ENCODE assay signal across 8 cellular contexts in the genomic region with DNA sequence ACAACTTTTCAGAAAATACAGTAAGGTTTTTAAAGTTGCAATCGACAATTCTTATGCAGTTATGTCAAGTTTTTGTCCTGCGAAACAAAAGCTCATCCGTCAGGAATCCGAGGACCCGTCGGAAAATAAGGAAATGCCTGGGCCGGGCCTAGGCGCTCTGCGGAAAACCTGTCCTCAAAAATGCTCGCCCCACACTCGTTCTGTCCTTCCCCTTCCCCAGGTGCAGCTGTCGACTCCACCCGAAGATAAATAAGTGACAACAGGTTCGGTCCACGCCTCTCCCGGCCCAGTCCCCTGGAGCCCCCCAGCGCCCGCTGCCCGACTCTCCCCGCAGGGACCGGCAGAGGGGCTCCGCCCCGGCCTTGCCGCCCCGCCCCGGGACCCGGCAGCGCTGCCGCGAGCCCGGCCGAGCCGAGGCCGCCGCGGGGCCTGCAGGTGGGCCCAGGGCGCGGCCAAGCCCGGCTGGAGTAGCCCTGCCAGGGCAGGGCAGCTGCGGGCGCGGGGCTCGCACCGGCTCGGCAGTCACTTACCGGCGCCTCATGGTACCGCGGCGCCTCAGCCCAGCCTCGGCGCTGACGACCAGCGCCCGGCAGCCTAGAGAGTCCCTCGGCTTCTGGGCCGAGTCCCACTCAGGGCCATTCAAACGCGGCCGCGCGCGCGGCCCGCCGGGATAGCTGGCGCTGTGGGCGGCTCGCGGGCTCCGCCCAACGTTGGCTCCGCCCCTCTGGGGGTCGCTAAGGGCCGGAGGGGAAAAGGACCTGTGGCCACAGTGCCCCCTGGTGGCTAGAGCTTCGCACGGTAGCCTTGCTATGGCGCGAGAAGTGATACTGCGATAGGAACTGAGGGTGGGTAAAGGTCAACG. TPM values are rescaled to one million over a fixed set of nuclear protein-coding genes. Genes with fewer than 3 reads are reported as not detected.
A peak's percentile ranks its signal among the peaks of the same experiment; 100 is the strongest.
DNase-seq lines count a peak whose midpoint lies in the region; ATAC-seq and TF ChIP-seq lines count a peak whose summit lies in the region.

TSS of gene KATNBL1 (minus strand) at position 676 of the 862 bp plus-strand sequence. CDS start 46,420 bp downstream, outside the sequence.

- 0 to 1% methylated on average over 12 to 63 of the region's 81 CpGs for WGBS in testis, 2 donors

- no peaks in the 10 kb centered on the region; the same call in 1 of the 2 replicates for H3K9me3 ChIP-seq in SK-N-MC (ENCODE audit: low read depth, low read length)
- no peaks in the 10 kb centered on the region for H3K9me3 ChIP-seq in testis

- no peaks in the 10 kb centered on the region for H3K27me3 ChIP-seq in testis

- peaks cover 17% of the 10 kb centered on the region for H3K4me1 Mint-ChIP-seq in activated naive CD4-positive, alpha-beta T cell treated with anti-CD3 and anti-CD28 coated beads, Interleukin-2, amount 10 ng/mL, durations not matched to agents 7 days and 5 days

- H3K4me3 Mint-ChIP-seq in activated naive CD4-positive, alpha-beta T cell treated with anti-CD3 and anti-CD28 coated beads, Interleukin-2, amount 10 ng/mL, durations not matched to agents 7 days and 5 days, result peak within 1 kb of the TSS; percentile 92

- H3K4me1 ChIP-seq in testis, result peaks cover 9% of the 10 kb centered on the region

- CTCF ChIA-PET in activated naive CD4-positive, alpha-beta T cell treated with anti-CD3 and anti-CD28 coated beads, Interleukin-2, amount 10 ng/mL, durations not matched to agents 7 days and 5 days (lab: Charles Lee), result interaction anchor here (0.6 to 3.4 kb wide), 20 partner anchors 10 to 429 kb away, joined by 3 to 24 read pairs (median 5); partner anchors contain the start of genes EMC4, EMC7, LPCAT4 and NUTM1

- peak within 1 kb of the TSS; percentile 92 for H3K27ac Mint-ChIP-seq in activated naive CD4-positive, alpha-beta T cell treated with anti-CD3 and anti-CD28 coated beads, Interleukin-2, amount 10 ng/mL, durations not matched to agents 7 days and 5 days

- H3K27me3 Mint-ChIP-seq in activated naive CD4-positive, alpha-beta T cell treated with anti-CD3 and anti-CD28 coated beads, Interleukin-2, amount 10 ng/mL, durations not matched to agents 7 days and 5 days, result peaks cover 8% of the 10 kb centered on the region

- TF ChIP-seq POLR2A in NB4 (IDR thresholded peaks at IDR 0.05; ENCODE audit: extremely low read depth, insufficient read length) (peak; percentile 90), testis (IDR thresholded peaks at IDR 0.05) (peak; percentile 79)

- H3K36me3 Mint-ChIP-seq in activated naive CD4-positive, alpha-beta T cell treated with anti-CD3 and anti-CD28 coated beads, Interleukin-2, amount 10 ng/mL, durations not matched to agents 7 days and 5 days, result peaks cover 6% of the 10 kb centered on the region

- DNase-seq in GM10266 (ENCODE audit: extremely low spot score), result peak; percentile 99
- DNase-seq in NB4 (ENCODE audit: low read depth), result peak; percentile 92
- peak; percentile 37 for DNase-seq in SK-N-MC (ENCODE audit: low read depth, low spot score)
- DNase-seq in activated naive CD4-positive, alpha-beta T cell treated with anti-CD3 and anti-CD28 coated beads, Interleukin-2, amount 10 ng/mL, durations not matched to agents 7 days and 5 days, result peak; percentile 98
- DNase-seq in glomerular endothelial cell (ENCODE audit: extremely low read depth, low read depth, low spot score), result no peak
- DNase-seq in omental fat pad (ENCODE audit: low spot score), result peak; percentile 95
- peak; percentile 97 for DNase-seq in testis

- H3K36me3 ChIP-seq in SK-N-MC (ENCODE audit: insufficient read depth, low read length), result peaks cover 12% of the 10 kb centered on the region
- H3K36me3 ChIP-seq in testis (ENCODE audit: low read depth, missing control alignments), result no peaks in the 10 kb centered on the region

- H3K4me3 ChIP-seq in NB4 (ENCODE audit: low read depth, low read length), result peak within 1 kb of the TSS; percentile 89
- H3K4me3 ChIP-seq in SK-N-MC, result peak within 1 kb of the TSS; percentile 96
- peak within 1 kb of the TSS; percentile 72 to 79 for H3K4me3 ChIP-seq in testis

- peak within 1 kb of the TSS; percentile 37; the same call in 1 of the 2 replicates for H3K27ac ChIP-seq in SK-N-MC
- H3K27ac ChIP-seq in testis, result peak within 1 kb of the TSS; percentile 29 to 92

- H3K9ac ChIP-seq in SK-N-MC (ENCODE audit: insufficient read length), result peak within 1 kb of the TSS; percentile 92

- ATAC-seq in HG02571 (IDR thresholded peaks at IDR 0.05; ENCODE audit: unreplicated experiment) (peak; percentile 94), omental fat pad (ENCODE audit: low FRiP score) (peak; percentile 98)

- TF ChIP-seq CTCF in GM10266 (IDR thresholded peaks at IDR 0.05; ENCODE audit: control insufficient read depth, insufficient read depth, low read depth, missing control alignments) (peak; percentile 95), NB4 (IDR thresholded peaks at IDR 0.05; ENCODE audit: low read depth, low read length) (peak; percentile 85), omental fat pad (IDR thresholded peaks at IDR 0.05) (peak in 2 of 3 donors; percentile 22 to 87), testis (IDR thresholded peaks at IDR 0.05) (peak; percentile 95 to 99 (median 96))

- H3K9me3 Mint-ChIP-seq in activated naive CD4-positive, alpha-beta T cell treated with anti-CD3 and anti-CD28 coated beads, Interleukin-2, amount 10 ng/mL, durations not matched to agents 7 days and 5 days, result no peaks in the 10 kb centered on the region

- intact Hi-C loops in testis (cut with DNase I; ENCODE audit: low total_unique reads), result no loop called here

RNA-seq across cellular contexts. Expression of gene KATNBL1, which starts in this region (rescaled TPM):
- total RNA-seq in glomerular endothelial cell, result 35.0 and 47.7 TPM in 2 replicates
- 10 to 100 TPM; 35.4 to 83.1 (median 44.5) TPM for total RNA-seq in omental fat pad
- 100 to 1,000 TPM in 1 of 2 donors, 10 to 100 TPM in 1; 83.7 to 107 TPM for total RNA-seq in testis
- polyA plus RNA-seq in testis (ENCODE audit: insufficient read depth, low read depth, low replicate concordance), result 31.3 TPM
